29 cellular contexts compared by ENCODE assay signal in genomic region chr6:167872538-167873210, GRCh38. TPM values are rescaled to one million over a fixed set of nuclear protein-coding genes. Genes with fewer than 3 reads are reported as not detected.
DNase-seq lines count a peak whose midpoint lies in the region; ATAC-seq and TF ChIP-seq lines count a peak whose summit lies in the region.
"Had no signal": no experiment of that assay in that cellular context is flagged by ENCODE, and none has a peak within 500 bp of the region (broad histone marks: within the 10 kb centered on the region; RNA-seq: fewer than 3 reads in every experiment).

No MANE protein-coding gene starts in this region.

- H3K4me3 ChIP-seq in IMR-90 (ENCODE audit: insufficient read depth, low read depth, low read length) (no peak overlapping the region), astrocyte of the cerebellum (ENCODE audit: low read depth, low read length) (no peak overlapping the region)
- H3K4me3 ChIP-seq: breast epithelium, colonic mucosa, prostate gland, sigmoid colon, suprapubic skin had no signal

- peaks cover 18% of the 10 kb centered on the region for H3K4me1 Mint-ChIP-seq in Calu3 (ENCODE audit: low read depth, unreplicated experiment)
- H3K4me1 Mint-ChIP-seq: activated CD4-positive, alpha-beta T cell treated with anti-CD3 and anti-CD28 coated beads for 36 hours; activated naive CD8-positive, alpha-beta T cell treated with anti-CD3 and anti-CD28 coated beads, Interleukin-2, amount 50 U/mL, for 24 hours had no signal

- no peaks in the 10 kb centered on the region for H3K9me3 Mint-ChIP-seq in Calu3 (ENCODE audit: low read depth, unreplicated experiment)
- H3K9me3 Mint-ChIP-seq: activated naive CD8-positive, alpha-beta T cell treated with anti-CD3 and anti-CD28 coated beads, Interleukin-2, amount 50 U/mL, for 24 hours; activated T-cell treated with anti-CD3 and anti-CD28 coated beads, Interleukin-2, amount 50 U/mL, for 24 hours; naive thymus-derived CD4-positive, alpha-beta T cell; stimulated activated memory B cell treated with anti-CD40 and anti-IgM and Interleukin-4, amounts not matched to agents 10 μg/mL and 1 μg/mL and 100 μg/mL, for 72 hours had no signal

- intact Hi-C loops in IMR-90 (cut with micrococcal nuclease) (no loop called here), Calu3 (cut with micrococcal nuclease; ENCODE audit: unreplicated experiment) (no loop called here)

- no peaks in the 10 kb centered on the region for H4K20me1 ChIP-seq in IMR-90 (ENCODE audit: insufficient read depth, low read length)

- H3K56ac ChIP-seq in IMR-90 (ENCODE audit: extremely low read depth, insufficient read depth, low read length), result no peak overlapping the region

- no peak overlapping the region for H3K27ac Mint-ChIP-seq in Calu3 (ENCODE audit: unreplicated experiment)
- H3K27ac Mint-ChIP-seq: activated CD4-positive, alpha-beta T cell treated with anti-CD3 and anti-CD28 coated beads for 36 hours; activated naive CD8-positive, alpha-beta T cell treated with anti-CD3 and anti-CD28 coated beads, Interleukin-2, amount 50 U/mL, for 24 hours; activated T-cell treated with anti-CD3 and anti-CD28 coated beads, Interleukin-2, amount 50 U/mL, for 24 hours; naive thymus-derived CD4-positive, alpha-beta T cell; stimulated activated memory B cell treated with anti-CD40 and anti-IgM and Interleukin-4, amounts not matched to agents 10 μg/mL and 1 μg/mL and 100 μg/mL, for 72 hours had no signal

- no peak overlapping the region for H2BK5ac ChIP-seq in IMR-90 (ENCODE audit: low read depth, low read length, poor library complexity, severe bottlenecking)

- peaks cover 2% of the 10 kb centered on the region; the same call in 1 of the 2 replicates for H3K36me3 ChIP-seq in IMR-90 (ENCODE audit: control insufficient read depth, insufficient read depth, low read length)
- H3K36me3 ChIP-seq: breast epithelium, colonic mucosa, prostate gland had no signal

- no peak overlapping the region for H3K4me3 Mint-ChIP-seq in Calu3 (ENCODE audit: low read depth, unreplicated experiment)
- H3K4me3 Mint-ChIP-seq: activated CD4-positive, alpha-beta T cell treated with anti-CD3 and anti-CD28 coated beads for 36 hours; activated naive CD8-positive, alpha-beta T cell treated with anti-CD3 and anti-CD28 coated beads, Interleukin-2, amount 50 U/mL, for 24 hours; activated T-cell treated with anti-CD3 and anti-CD28 coated beads, Interleukin-2, amount 50 U/mL, for 24 hours; naive thymus-derived CD4-positive, alpha-beta T cell; stimulated activated memory B cell treated with anti-CD40 and anti-IgM and Interleukin-4, amounts not matched to agents 10 μg/mL and 1 μg/mL and 100 μg/mL, for 72 hours had no signal

- no peaks in the 10 kb centered on the region for H3K27me3 Mint-ChIP-seq in Calu3 (ENCODE audit: unreplicated experiment)
- H3K27me3 Mint-ChIP-seq: stimulated activated memory B cell treated with anti-CD40 and anti-IgM and Interleukin-4, amounts not matched to agents 10 μg/mL and 1 μg/mL and 100 μg/mL, for 72 hours had no signal

- BruUV-seq in IMR-90 (replicated peaks; lab: Mats Ljungman, UMichigan) (no TSS peak), Calu3 (replicated peaks; lab: Mats Ljungman, UMichigan) (no TSS peak)

- ATAC-seq in GM21515 (IDR thresholded peaks at IDR 0.05; ENCODE audit: unreplicated experiment) (peak; percentile 48), IMR-90 (ENCODE audit: low read depth) (no peak), HG02798 (IDR thresholded peaks at IDR 0.05; ENCODE audit: poor library complexity, unreplicated experiment) (no peak)
- ATAC-seq: activated CD4-positive, alpha-beta T cell treated with anti-CD3 and anti-CD28 coated beads for 36 hours; activated naive CD8-positive, alpha-beta T cell treated with anti-CD3 and anti-CD28 coated beads, Interleukin-2, amount 50 U/mL, for 24 hours; naive thymus-derived CD4-positive, alpha-beta T cell; stimulated activated memory B cell treated with anti-CD40 and anti-IgM and Interleukin-4, amounts not matched to agents 10 μg/mL and 1 μg/mL and 100 μg/mL, for 72 hours had no signal

- H3K36me3 Mint-ChIP-seq in Calu3 (ENCODE audit: insufficient read depth, unreplicated experiment), result peaks cover 22% of the 10 kb centered on the region

- H3K9me1 ChIP-seq in IMR-90 (ENCODE audit: insufficient read depth, low read length), result no peaks in the 10 kb centered on the region; the same call in 1 of the 2 replicates

- TF ChIP-seq CTCF in IMR-90 (conservative IDR thresholded peaks at IDR 0.05; ENCODE audit: low read depth, low read length) (no peak), astrocyte of the cerebellum (IDR thresholded peaks at IDR 0.05; ENCODE audit: low read depth, low read length, missing control alignments) (no peak), Calu3 (IDR thresholded peaks at IDR 0.05; ENCODE audit: unreplicated experiment) (no peak)

- H2AFZ ChIP-seq in IMR-90 (replicated peaks; ENCODE audit: low read length, poor library complexity), result no peak overlapping the region

- no peak overlapping the region for H3K23ac ChIP-seq in IMR-90 (ENCODE audit: low read depth, low read length)

- no peak overlapping the region for H3K14ac ChIP-seq in IMR-90 (replicated peaks; ENCODE audit: low read depth, low read length)

- no peaks in the 10 kb centered on the region for H3K27me3 ChIP-seq in IMR-90 (ENCODE audit: control insufficient read depth, insufficient read depth, low read length)
- H3K27me3 ChIP-seq: breast epithelium, colonic mucosa, sigmoid colon, suprapubic skin had no signal

- H2BK15ac ChIP-seq in IMR-90 (ENCODE audit: low read depth, low read length), result no peak overlapping the region

- H2AK9ac ChIP-seq in IMR-90 (replicated peaks; ENCODE audit: low read depth, low read length, poor library complexity), result no peak overlapping the region

- no peak overlapping the region for H3K9ac ChIP-seq in IMR-90 (ENCODE audit: low read depth, low read length)

- no peak overlapping the region for H3K4me2 ChIP-seq in IMR-90 (ENCODE audit: low read depth, low read length)

- H4K5ac ChIP-seq in IMR-90 (ENCODE audit: low read depth, low read length), result no peak overlapping the region

- H3K27ac ChIP-seq in IMR-90 (ENCODE audit: insufficient read depth, low read length), result no peak overlapping the region
- H3K27ac ChIP-seq: breast epithelium, C4-2B, colonic mucosa, epithelial cell of prostate, prostate gland, sigmoid colon, suprapubic skin had no signal

- POLR2A ChIA-PET in IMR-90 (lab: Charles Lee; ENCODE audit: unreplicated experiment), result no interaction called here

- H3K79me1 ChIP-seq in IMR-90 (ENCODE audit: low read depth in 1 of 2, low read length in 2 of 2), result no peaks in the 10 kb centered on the region; a peak in 1 of 4 replicates

- CTCF ChIA-PET in IMR-90 (lab: Yijun Ruan, JAX) (no interaction called here), Calu3 (lab: Charles Lee) (no interaction called here)

- H2BK20ac ChIP-seq in IMR-90 (ENCODE audit: low read depth, low read length), result no peak overlapping the region

- no peak overlapping the region for H3K18ac ChIP-seq in IMR-90 (ENCODE audit: low read depth, low read length)

- no peak for TF ChIP-seq RAD21 in IMR-90 (IDR thresholded peaks at IDR 0.05; ENCODE audit: low read length)

- WGBS in IMR-90 (ENCODE audit: extremely low coverage in 2 of 2, insufficient read length in 1 of 2), 2 experiments, result no CpG with 5 or more reads among the region's 2 CpGs

- H3K4me1 ChIP-seq in IMR-90 (ENCODE audit: control insufficient read depth, insufficient read depth, low read length), result no peaks in the 10 kb centered on the region
- H3K4me1 ChIP-seq: breast epithelium, colonic mucosa, prostate gland, sigmoid colon, suprapubic skin had no signal

- in situ Hi-C loops in IMR-90 (cut with MboI; ENCODE audit: low sequenced_read_pairs), result no loop called here
- in situ Hi-C loops in astrocyte of the cerebellum (cut with HindIII; ENCODE audit: low sequenced_read_pairs), result no loop called here

- no peak overlapping the region for H4K91ac ChIP-seq in IMR-90 (ENCODE audit: insufficient read depth, low read depth, low read length)

- no peak overlapping the region for H2BK120ac ChIP-seq in IMR-90 (ENCODE audit: low read depth, low read length)

- H4K8ac ChIP-seq in IMR-90 (ENCODE audit: low read depth in 2 of 2, low read length in 2 of 2), result no peak overlapping the region

- peak; percentile 47 for DNase-seq in IMR-90
- peak; percentile 18 for DNase-seq in astrocyte of the cerebellum (ENCODE audit: low read depth)
- no peak for DNase-seq in anterior cingulate cortex (lab: John Stamatoyannopoulos, UW)
- DNase-seq in Calu3, result no peak
- DNase-seq in NCI-H2196 treated with DMSO at 0.1 percent for 48 hours (lab: John Stamatoyannopoulos, UW; ENCODE audit: unreplicated experiment), result no peak
- DNase-seq: activated CD4-positive, alpha-beta T cell treated with anti-CD3 and anti-CD28 coated beads for 36 hours; activated gamma-delta T cell treated with Interleukin-2 at 50 U/mL for 16 hours; activated naive CD8-positive, alpha-beta T cell treated with anti-CD3 and anti-CD28 coated beads, Interleukin-2, amount 50 U/mL, for 24 hours; activated T-cell treated with anti-CD3 and anti-CD28 coated beads, Interleukin-2, amount 50 U/mL, for 24 hours; colonic mucosa; DMS79 treated with DMSO at 0.1 percent for 48 hours; effector CD8-positive, alpha-beta T cell; GF-D8; kidney; midbrain; naive thymus-derived CD4-positive, alpha-beta T cell; NCI-H1105 treated with DMSO at 0.1 percent for 48 hours; NCI-H1930; NCI-H526 treated with DMSO at 0.1 percent for 48 hours; sigmoid colon; stimulated activated CD4-positive, alpha-beta T cell treated with anti-CD3 and anti-CD28 coated beads, Interleukin-4, amount 100 ng/mL, for 4 hours had no signal

- H2AK5ac ChIP-seq in IMR-90 (ENCODE audit: low read depth, low read length), result no peak overlapping the region

- dilution Hi-C loops in IMR-90 (cut with HindIII; ENCODE audit: low sequenced_read_pairs, unreplicated experiment), result no loop called here

- no peaks in the 10 kb centered on the region for H3K9me3 ChIP-seq in IMR-90 (ENCODE audit: control insufficient read depth, insufficient read depth, low read length)
- H3K9me3 ChIP-seq: breast epithelium, colonic mucosa, prostate gland, sigmoid colon, suprapubic skin had no signal

- H3K4ac ChIP-seq in IMR-90 (ENCODE audit: low read depth, low read length), result no peak overlapping the region

- TF ChIP-seq POLR2A in IMR-90 (IDR thresholded peaks at IDR 0.05; ENCODE audit: low read depth, low read length), result no peak

TF ChIP-seq in IMR-90, 13 proteins besides CTCF, POLR2A, EP300 and RAD21 (continues in another document):
- TF ChIP-seq USF2 (IDR thresholded peaks at IDR 0.05; ENCODE audit: low read depth, low read length) (no peak), RFX5 (IDR thresholded peaks at IDR 0.05; ENCODE audit: low read depth, low read length) (no peak)

RNA-seq across cellular contexts. Expression of gene AFDN, which starts 46.0 kb away (rescaled TPM):
- total RNA-seq in IMR-90 (2012; rRNA removed) (20.8 and 23.3 TPM in 2 replicates), Calu3 (2022) (226 and 237 TPM in 2 replicates)
- polyA plus RNA-seq in IMR-90 (2012; rRNA removed), result 11.6 and 12.4 TPM in 2 replicates
- 3.8 and 5.4 TPM in 2 replicates for polyA plus RNA-seq in IMR-90 (2012; cell fraction: cytosol; rRNA removed)
- polyA plus RNA-seq in IMR-90 (2012; cell fraction: nucleus; rRNA removed; ENCODE audit: low replicate concordance), result 13.6 and 53.3 TPM in 2 replicates

Comparison
In these comparisons a context has a peak if more than half of its experiments do, and no peak if none do; other contexts are left out.
1. DNase-seq: peak in IMR-90 (single experiment) and astrocyte of the cerebellum (single experiment); none in anterior cingulate cortex (0 of 58), Calu3 (single experiment) and NCI-H2196 treated with DMSO at 0.1 percent for 48 hours (single experiment).